ENCODE assay signal across 9 cellular contexts in the genomic region with DNA sequence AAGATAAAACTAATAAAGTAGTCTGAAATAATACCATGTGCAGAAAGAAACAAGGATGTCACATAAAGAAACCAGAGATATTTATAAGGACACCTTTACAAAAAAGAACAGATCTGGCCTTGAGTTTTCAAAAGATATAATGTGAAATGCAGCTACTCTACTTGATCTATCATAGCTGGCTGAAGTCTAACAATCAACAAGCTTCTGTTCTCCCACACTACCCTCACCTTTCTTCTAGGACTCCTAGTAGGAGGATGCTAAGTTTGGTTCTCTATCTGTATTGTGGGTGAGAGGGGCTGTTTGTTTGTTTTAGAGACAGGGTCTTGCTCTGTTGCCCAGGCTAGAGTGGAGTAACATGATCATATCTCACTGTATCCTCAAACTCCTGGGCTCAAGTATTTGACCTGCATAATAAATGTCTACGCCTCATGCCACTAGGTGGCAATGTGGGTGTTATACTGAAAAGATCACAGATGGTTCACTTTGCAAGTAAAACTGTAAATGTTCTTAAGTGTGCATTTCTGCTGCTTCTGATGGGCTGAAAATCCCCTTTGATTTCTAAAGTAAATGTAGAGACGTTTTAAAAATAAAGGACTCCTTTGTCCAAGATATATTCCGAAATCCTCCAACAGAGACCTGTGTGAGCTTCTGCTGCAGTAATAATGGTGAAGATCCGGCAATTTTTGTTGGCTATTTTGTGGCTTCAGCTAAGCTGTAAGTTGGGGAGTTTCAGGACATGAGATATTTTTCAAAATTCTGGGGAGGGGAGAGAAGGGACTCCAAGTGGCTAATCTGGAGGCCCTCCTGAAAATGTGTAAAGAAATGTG.
DNase-seq lines count a peak whose midpoint lies in the region; ATAC-seq and TF ChIP-seq lines count a peak whose summit lies in the region.
"Had no signal": no experiment of that assay in that cellular context is flagged by ENCODE, and none has a peak within 500 bp of the region (broad histone marks: within the 10 kb centered on the region; RNA-seq: fewer than 3 reads in every experiment).

No MANE protein-coding gene starts in this region.

- H3K9me3 ChIP-seq in AG04450 (ENCODE audit: control insufficient read depth, insufficient read depth, low read length) (no peaks in the 10 kb centered on the region), Loucy (ENCODE audit: insufficient read depth, low read depth, low read length) (no peaks in the 10 kb centered on the region), T-helper 17 cell (ENCODE audit: control insufficient read depth, low read length, poor library complexity, severe bottlenecking) (no peaks in the 10 kb centered on the region)

- no peaks in the 10 kb centered on the region for H3K27me3 Mint-ChIP-seq in T-helper 17 cell

- DNase-seq in AG04450 (ENCODE audit: low read depth, low spot score) (no peak), GM03348 (ENCODE audit: low spot score) (peak; percentile 51), T-helper 17 cell (peak in 1 of 3 donors; percentile 1), epidermal melanocyte (ENCODE audit: insufficient read length, low spot score) (peak; percentile 30), middle frontal gyrus (ENCODE audit: extremely low spot score, low spot score) (peak; percentile 33)

- POLR2A ChIA-PET in AG04450 (lab: Yijun Ruan, JAX) = no interaction called here

- no peaks in the 10 kb centered on the region for H3K36me3 Mint-ChIP-seq in T-helper 17 cell (ENCODE audit: low read depth)
- H3K36me3 Mint-ChIP-seq: natural killer cell treated with Interleukin-12 subunit alpha and Interleukin-12 subunit beta and Interleukin-15 and Interleukin-18, amount 100 ng/mL, for 72 hours had no signal

- H4K20me1 ChIP-seq in Loucy (ENCODE audit: insufficient read depth, low read length, poor library complexity, severe bottlenecking) = no peaks in the 10 kb centered on the region

- CTCF ChIA-PET in AG04450 (lab: Charles Lee) = interaction anchor here (0.6 to 8.1 kb wide), 41 partner anchors 10 to 226 kb away, joined by 3 to 124 read pairs (median 4); no protein-coding TSS in a partner anchor

- H3K9me2 ChIP-seq in Loucy (replicated peaks; ENCODE audit: low read depth, low read length) = no peaks in the 10 kb centered on the region

- H2AFZ ChIP-seq in Loucy (ENCODE audit: low read length) = no peak overlapping the region

- peak overlapping the region; percentile 59 for H3K27ac Mint-ChIP-seq in T-helper 17 cell
- H3K27ac Mint-ChIP-seq: natural killer cell treated with Interleukin-12 subunit alpha and Interleukin-12 subunit beta and Interleukin-15 and Interleukin-18, amount 100 ng/mL, for 72 hours had no signal

- no peaks in the 10 kb centered on the region for H3F3A ChIP-seq in Loucy (ENCODE audit: low read depth)

- peaks cover 4% of the 10 kb centered on the region for H3K4me1 ChIP-seq in Loucy (ENCODE audit: insufficient read depth, low read length, poor library complexity, severe bottlenecking)

- H3K27ac ChIP-seq in AG04450 (ENCODE audit: low read depth, low read length) = no peak overlapping the region

- H3K4me2 ChIP-seq in Loucy (ENCODE audit: low read depth, low read length, poor library complexity, severe bottlenecking) = no peak overlapping the region

- no peaks in the 10 kb centered on the region for H3K4me1 Mint-ChIP-seq in T-helper 17 cell

- H3K4me3 ChIP-seq in AG04450 (ENCODE audit: low read depth, low read length) (no peak overlapping the region), Loucy (ENCODE audit: low read length, poor library complexity, severe bottlenecking) (no peak overlapping the region)

- H3K9ac ChIP-seq in Loucy (ENCODE audit: low read depth, low read length, poor library complexity, severe bottlenecking) = no peak overlapping the region

- no peaks in the 10 kb centered on the region for H3K36me3 ChIP-seq in Loucy (ENCODE audit: insufficient read depth, low read length)

- ATAC-seq in T-helper 17 cell (peak; percentile 46), HG02571 (IDR thresholded peaks at IDR 0.05; ENCODE audit: unreplicated experiment) (no peak), GM21381 (IDR thresholded peaks at IDR 0.05; ENCODE audit: unreplicated experiment) (no peak)

- peak overlapping the region; percentile 28 for H3K4me3 Mint-ChIP-seq in T-helper 17 cell
- H3K4me3 Mint-ChIP-seq: natural killer cell treated with Interleukin-12 subunit alpha and Interleukin-12 subunit beta and Interleukin-15 and Interleukin-18, amount 100 ng/mL, for 72 hours had no signal

- TF ChIP-seq CTCF in AG04450 (IDR thresholded peaks at IDR 0.05; ENCODE audit: low read depth, low read length) (peak; percentile 74), Loucy (conservative IDR thresholded peaks at IDR 0.05; ENCODE audit: low read length) (peak; percentile 63)

- peaks cover 13% of the 10 kb centered on the region for H3K27me3 ChIP-seq in AG04450 (ENCODE audit: control insufficient read depth, insufficient read depth, low read length)
- no peaks in the 10 kb centered on the region for H3K27me3 ChIP-seq in Loucy (ENCODE audit: insufficient read depth, low read length, poor library complexity, severe bottlenecking)

- H3K79me2 ChIP-seq in Loucy (ENCODE audit: insufficient read depth, low read length) = no peaks in the 10 kb centered on the region
